In the genomic region with DNA sequence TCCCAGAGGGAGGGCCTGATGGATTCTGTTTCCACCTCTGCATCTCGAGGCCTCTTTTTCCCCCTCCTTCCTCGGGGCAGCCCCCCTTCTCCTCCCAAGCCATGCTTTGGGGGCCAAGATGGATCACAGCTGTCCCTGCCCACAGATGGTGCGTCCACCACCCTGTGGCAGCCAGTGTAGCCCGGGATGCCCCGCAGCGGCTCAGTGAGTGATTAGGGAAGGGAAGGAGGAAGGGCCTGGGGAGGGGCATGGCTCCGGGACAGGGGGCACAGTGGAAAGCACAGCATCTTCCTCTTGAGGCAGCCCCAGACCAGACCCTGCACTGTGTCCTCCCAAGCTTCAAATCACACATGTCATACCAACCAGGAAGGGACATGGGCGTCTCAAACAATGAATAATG, we compare ENCODE assay signal across 24 cellular contexts.
"Had no signal": no experiment of that assay in that cellular context is flagged by ENCODE, and none has a peak within 500 bp of the region (broad histone marks: within the 10 kb centered on the region; RNA-seq: fewer than 3 reads in every experiment).

No MANE protein-coding gene starts in this region.

- FAIRE-seq: islet of Langerhans had no signal

- H3K4me1 ChIP-seq: heart left ventricle, left ventricle myocardium inferior, right atrium auricular region, right lobe of liver, testis, thyroid gland, transverse colon, upper lobe of left lung, vagina had no signal

- H3K27ac ChIP-seq: heart left ventricle, left ventricle myocardium inferior, ovary, right atrium auricular region, right lobe of liver, testis, thyroid gland, transverse colon, upper lobe of left lung, vagina had no signal

- H3K9me3 ChIP-seq: heart left ventricle, left ventricle myocardium inferior, ovary, right atrium auricular region, right lobe of liver, testis, thyroid gland, transverse colon, upper lobe of left lung, vagina had no signal

- DNase-seq: heart left ventricle; hypothalamus; immature natural killer cell; left ventricle myocardium inferior; naive thymus-derived CD8-positive, alpha-beta T cell; nucleus accumbens; ovary; stimulated activated CD4-positive, alpha-beta T cell treated with anti-CD3 and anti-CD28 coated beads, Interleukin-1b, Interleukin-23, amount 100 ng/mL, for 48 hours; stimulated activated CD4-positive, alpha-beta T cell treated with anti-CD3 and anti-CD28 coated beads, Interleukin-2, amount 100 ng/mL, for 48 hours; stimulated activated CD4-positive, alpha-beta T cell treated with anti-CD3 and anti-CD28 coated beads, Interleukin-4, amount 100 ng/mL, for 4 hours; stimulated activated CD8-positive, alpha-beta memory T cell treated with anti-CD3 and anti-CD28 coated beads, Interleukin-4, amount 100 ng/mL, for 48 hours; stimulated activated naive CD4-positive, alpha-beta T cell treated with Interleukin-2 at 50 U/mL for 16 hours; stimulated activated naive CD8-positive, alpha-beta T cell treated with anti-CD3 and anti-CD28 coated beads, Interleukin-15, amount 100 ng/mL, for 72 hours; substantia nigra; testis; thyroid gland had no signal

- H3K4me2 ChIP-seq: smooth muscle cell had no signal

- H3K36me3 ChIP-seq: heart left ventricle, left ventricle myocardium inferior, ovary, right atrium auricular region, right lobe of liver, thyroid gland, transverse colon, upper lobe of left lung, vagina had no signal

- H3K4me3 ChIP-seq: heart left ventricle, left ventricle myocardium inferior, lung, ovary, right atrium auricular region, right lobe of liver, smooth muscle cell, testis, thyroid gland, transverse colon, upper lobe of left lung, vagina had no signal

- H3K27me3 ChIP-seq: ovary, right atrium auricular region, right lobe of liver, testis, thyroid gland, vagina had no signal
